ENCODE assay signal across 29 cellular contexts in genomic region chr15:92725171-92725570, GRCh38.
"Had no signal": no experiment of that assay in that cellular context is flagged by ENCODE, and none has a peak within 500 bp of the region (broad histone marks: within the 10 kb centered on the region; RNA-seq: fewer than 3 reads in every experiment).

No MANE protein-coding gene starts in this region.

- H3K4me3 Mint-ChIP-seq: activated CD8-positive, alpha-beta T cell treated with anti-CD3 and anti-CD28 coated beads for 36 hours; activated T-cell treated with anti-CD3 and anti-CD28 coated beads, Interleukin-2, amount 50 U/mL, for 4 hours; activated T-helper 17 cell treated with anti-CD3 and anti-CD28 coated beads, Interleukin-2, amount 50 U/mL, for 72 hours; dendritic cell treated with granulocyte-macrophage colony-stimulating factor and Interleukin-4, amounts not matched to agents 40 ng/mL and 50 ng/mL, for 4 days; natural killer cell treated with Interleukin-12 subunit alpha and Interleukin-12 subunit beta and Interleukin-15 and Interleukin-18, amount 100 ng/mL, for 72 hours; stimulated activated effector memory CD8-positive, alpha-beta T cell treated with anti-CD3 and anti-CD28 coated beads, Interleukin-12 subunit alpha, Interleukin-12 subunit beta, amount 100 ng/mL, for 72 hours; stimulated activated naive CD8-positive, alpha-beta T cell treated with anti-CD3 and anti-CD28 coated beads, Interleukin-15, amount 100 ng/mL, for 72 hours; WTC11 had no signal

- H3K4me3 ChIP-seq: heart right ventricle, left ventricle myocardium inferior, lung, mucosa of descending colon, upper lobe of left lung, vagina had no signal

- H3K27ac ChIP-seq: heart right ventricle, left ventricle myocardium inferior, upper lobe of left lung, vagina had no signal

- H3K36me3 ChIP-seq: heart right ventricle, upper lobe of left lung, vagina had no signal

- H3K27me3 Mint-ChIP-seq: activated CD8-positive, alpha-beta T cell treated with anti-CD3 and anti-CD28 coated beads for 36 hours; dendritic cell treated with granulocyte-macrophage colony-stimulating factor and Interleukin-4, amounts not matched to agents 40 ng/mL and 50 ng/mL, for 4 days; progenitor cell of endocrine pancreas; stimulated activated naive CD8-positive, alpha-beta T cell treated with anti-CD3 and anti-CD28 coated beads, Interleukin-15, amount 100 ng/mL, for 72 hours had no signal

- H3K9me3 ChIP-seq: left ventricle myocardium inferior, mucosa of descending colon, upper lobe of left lung, vagina had no signal

- H3K4me1 Mint-ChIP-seq: activated T-helper 17 cell treated with anti-CD3 and anti-CD28 coated beads, Interleukin-2, amount 50 U/mL, for 72 hours; stimulated activated effector memory CD8-positive, alpha-beta T cell treated with anti-CD3 and anti-CD28 coated beads, Interleukin-12 subunit alpha, Interleukin-12 subunit beta, amount 100 ng/mL, for 72 hours had no signal

- H3K9me3 Mint-ChIP-seq: activated CD8-positive, alpha-beta T cell treated with anti-CD3 and anti-CD28 coated beads for 36 hours; activated T-cell treated with anti-CD3 and anti-CD28 coated beads, Interleukin-2, amount 50 U/mL, for 4 hours; activated T-helper 17 cell treated with anti-CD3 and anti-CD28 coated beads, Interleukin-2, amount 50 U/mL, for 72 hours; natural killer cell treated with Interleukin-12 subunit alpha and Interleukin-12 subunit beta and Interleukin-15 and Interleukin-18, amount 100 ng/mL, for 72 hours had no signal

- H3K4me1 ChIP-seq: heart right ventricle, left ventricle myocardium inferior, upper lobe of left lung, vagina had no signal

- H3K27ac Mint-ChIP-seq: activated CD8-positive, alpha-beta T cell treated with anti-CD3 and anti-CD28 coated beads for 36 hours; activated T-helper 17 cell treated with anti-CD3 and anti-CD28 coated beads, Interleukin-2, amount 50 U/mL, for 72 hours; dendritic cell treated with granulocyte-macrophage colony-stimulating factor and Interleukin-4, amounts not matched to agents 40 ng/mL and 50 ng/mL, for 4 days; natural killer cell treated with Interleukin-12 subunit alpha and Interleukin-12 subunit beta and Interleukin-15 and Interleukin-18, amount 100 ng/mL, for 72 hours; progenitor cell of endocrine pancreas; stimulated activated effector memory CD8-positive, alpha-beta T cell treated with anti-CD3 and anti-CD28 coated beads, Interleukin-12 subunit alpha, Interleukin-12 subunit beta, amount 100 ng/mL, for 72 hours; stimulated activated naive CD8-positive, alpha-beta T cell treated with anti-CD3 and anti-CD28 coated beads, Interleukin-15, amount 100 ng/mL, for 72 hours; WTC11 had no signal

- H3K36me3 Mint-ChIP-seq: natural killer cell treated with Interleukin-12 subunit alpha and Interleukin-12 subunit beta and Interleukin-15 and Interleukin-18, amount 100 ng/mL, for 72 hours; stimulated activated effector memory CD8-positive, alpha-beta T cell treated with anti-CD3 and anti-CD28 coated beads, Interleukin-12 subunit alpha, Interleukin-12 subunit beta, amount 100 ng/mL, for 72 hours; WTC11 had no signal

- ATAC-seq: activated CD8-positive, alpha-beta T cell treated with anti-CD3 and anti-CD28 coated beads for 36 hours; activated T-cell treated with anti-CD3 and anti-CD28 coated beads, Interleukin-2, amount 50 U/mL, for 4 hours; activated T-helper 17 cell treated with anti-CD3 and anti-CD28 coated beads, Interleukin-2, amount 50 U/mL, for 72 hours; heart right ventricle; mucosa of descending colon; natural killer cell treated with Interleukin-12 subunit alpha and Interleukin-12 subunit beta and Interleukin-15 and Interleukin-18, amount 100 ng/mL, for 72 hours; sciatic nerve; stimulated activated effector memory CD8-positive, alpha-beta T cell treated with anti-CD3 and anti-CD28 coated beads, Interleukin-12 subunit alpha, Interleukin-12 subunit beta, amount 100 ng/mL, for 72 hours; stimulated activated naive CD8-positive, alpha-beta T cell treated with anti-CD3 and anti-CD28 coated beads, Interleukin-15, amount 100 ng/mL, for 72 hours; WTC11 had no signal

- DNase-seq: activated CD4-positive, alpha-beta T cell treated with anti-CD3 and anti-CD28 coated beads for 1 hour; activated CD4-positive, alpha-beta T cell treated with anti-CD3 and anti-CD28 coated beads, Interleukin-2, amount 50 U/mL, for 1 hour; activated CD8-positive, alpha-beta T cell treated with anti-CD3 and anti-CD28 coated beads for 36 hours; activated gamma-delta T cell treated with Interleukin-2 at 50 U/mL for 16 hours; activated naive CD4-positive, alpha-beta T cell treated with anti-CD3 and anti-CD28 coated beads, Interleukin-2, amount 50 U/mL, for 16 hours; activated T-cell treated with anti-CD3 and anti-CD28 coated beads, Interleukin-2, amount 50 U/mL, for 4 hours; amniotic stem cell; central memory CD4-positive, alpha-beta T cell; erythroblast; foreskin fibroblast; heart right ventricle; left ventricle myocardium inferior; mucosa of descending colon; retina; small intestine; stimulated activated CD4-positive, alpha-beta T cell treated with anti-CD3 and anti-CD28 coated beads, Interleukin-4, amount 100 ng/mL, for 24 hours; stimulated activated naive CD8-positive, alpha-beta T cell treated with anti-CD3 and anti-CD28 coated beads, Interleukin-15, amount 100 ng/mL, for 72 hours; substantia nigra; T-helper 9 cell; upper lobe of left lung had no signal

- H3K27me3 ChIP-seq: heart right ventricle, upper lobe of left lung, vagina had no signal
